Comparison of ENCODE assay signal across 1 cellular context in the genomic region with DNA sequence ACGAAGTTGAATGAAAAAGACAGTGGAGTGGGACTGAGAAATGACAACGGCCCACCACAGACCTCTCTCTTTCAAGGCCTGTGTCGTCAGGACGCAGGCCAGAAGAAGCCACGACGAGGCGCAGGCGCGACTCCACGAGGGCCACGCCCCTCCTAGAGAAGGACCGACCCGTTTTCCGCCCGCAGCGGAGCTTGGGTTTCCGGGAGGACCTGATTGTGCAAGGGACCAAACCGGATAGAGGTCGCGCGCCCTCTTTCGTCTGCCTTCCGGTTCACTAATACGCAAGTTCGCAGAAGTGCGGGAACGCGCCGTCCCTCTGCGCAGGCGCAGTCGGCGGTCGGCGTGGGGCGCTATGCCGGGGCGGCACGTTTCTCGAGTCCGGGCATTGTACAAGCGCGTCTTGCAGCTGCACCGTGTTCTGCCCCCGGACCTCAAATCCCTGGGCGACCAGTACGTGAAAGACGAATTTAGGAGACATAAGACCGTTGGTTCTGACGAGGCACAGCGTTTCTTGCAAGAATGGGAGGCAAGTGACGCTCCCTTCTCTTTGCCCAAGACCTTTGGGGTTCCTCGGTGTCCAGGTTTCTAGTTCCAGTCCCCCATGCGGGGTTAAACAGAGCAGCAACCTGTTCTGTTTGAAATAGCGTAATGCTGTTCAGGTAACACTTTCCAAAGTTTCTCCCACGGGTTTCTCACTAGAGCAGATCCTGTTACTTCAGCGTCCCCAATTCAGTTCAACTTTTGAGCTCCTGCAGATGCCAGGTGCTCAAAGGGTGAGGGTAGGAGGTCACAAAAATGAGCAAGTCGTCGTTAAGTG.
TF ChIP-seq lines count a peak whose summit lies in the region.

A gene (plus strand): TSS at position 327 of the 817 bp plus-strand sequence. CDS start 26 bp downstream, at position 353.

TF ChIP-seq in HEK293, 187 proteins besides CTCF, POLR2A, EP300 and RAD21 (continued from another document):
- TF ChIP-seq ZNF76 (tag by site-specific recombination; IDR thresholded peaks at IDR 0.05; ENCODE audit: borderline replicate concordance, low read depth) (peak; percentile 43; the same call in 1 of the 2 replicates), ZNF530 (tag by site-specific recombination; IDR thresholded peaks at IDR 0.05; ENCODE audit: low read depth) (no peak), KLF16 (tag by site-specific recombination; IDR thresholded peaks at IDR 0.05) (peak; percentile 98), TRIM28 (IDR thresholded peaks at IDR 0.05; ENCODE audit: borderline replicate concordance, low read length) (peak; percentile 70; the same call in 1 of the 2 replicates), SP3 (tag by site-specific recombination; IDR thresholded peaks at IDR 0.05) (peak; percentile 79), ZBTB7A (tag by site-specific recombination; IDR thresholded peaks at IDR 0.05; ENCODE audit: low read depth) (no peak), ZNF600 (tag by site-specific recombination; IDR thresholded peaks at IDR 0.05) (peak; percentile 88), ZFHX2 (tag by site-specific recombination; conservative IDR thresholded peaks at IDR 0.05) (peak; percentile 49; the same call in 1 of the 2 replicates), ZXDB (tag by site-specific recombination; IDR thresholded peaks at IDR 0.05) (peak; percentile 93), ZNF394 (tag by site-specific recombination; IDR thresholded peaks at IDR 0.05; ENCODE audit: borderline replicate concordance) (peak; percentile 55; the same call in 1 of the 2 replicates), KLF10 (tag by site-specific recombination; IDR thresholded peaks at IDR 0.05) (peak; percentile 70; the same call in 1 of the 2 replicates), ZBTB1 (tag by site-specific recombination; IDR thresholded peaks at IDR 0.05) (peak; percentile 80; the same call in 1 of the 2 replicates), KLF8 (tag by site-specific recombination; IDR thresholded peaks at IDR 0.05) (peak; percentile 94), ZNF529 (tag by site-specific recombination; IDR thresholded peaks at IDR 0.05; ENCODE audit: insufficient replicate concordance) (no peak), ZNF112 (tag by site-specific recombination; IDR thresholded peaks at IDR 0.05) (no peak), ZNF843 (tag by site-specific recombination; IDR thresholded peaks at IDR 0.05) (peak; percentile 36; the same call in 1 of the 2 replicates), EGR2 (tag by site-specific recombination; IDR thresholded peaks at IDR 0.05; ENCODE audit: low read depth) (peak; percentile 55), ZNF266 (tag by site-specific recombination; IDR thresholded peaks at IDR 0.05; ENCODE audit: low read depth) (no peak), KLF9 (tag by site-specific recombination; IDR thresholded peaks at IDR 0.05; ENCODE audit: low read depth) (peak; percentile 98), ZNF132 (tag by site-specific recombination; IDR thresholded peaks at IDR 0.05; ENCODE audit: borderline replicate concordance) (no peak), ZSCAN30 (tag by site-specific recombination; IDR thresholded peaks at IDR 0.05) (peak; percentile 94; the same call in 1 of the 2 replicates), ZNF555 (tag by site-specific recombination; conservative IDR thresholded peaks at IDR 0.05) (no peak), ZNF311 (tag by site-specific recombination; IDR thresholded peaks at IDR 0.05; ENCODE audit: borderline replicate concordance) (no peak), ZNF561 (tag by site-specific recombination; IDR thresholded peaks at IDR 0.05; ENCODE audit: borderline replicate concordance) (peak; percentile 95)
- TF ChIP-seq, protein P1, sequence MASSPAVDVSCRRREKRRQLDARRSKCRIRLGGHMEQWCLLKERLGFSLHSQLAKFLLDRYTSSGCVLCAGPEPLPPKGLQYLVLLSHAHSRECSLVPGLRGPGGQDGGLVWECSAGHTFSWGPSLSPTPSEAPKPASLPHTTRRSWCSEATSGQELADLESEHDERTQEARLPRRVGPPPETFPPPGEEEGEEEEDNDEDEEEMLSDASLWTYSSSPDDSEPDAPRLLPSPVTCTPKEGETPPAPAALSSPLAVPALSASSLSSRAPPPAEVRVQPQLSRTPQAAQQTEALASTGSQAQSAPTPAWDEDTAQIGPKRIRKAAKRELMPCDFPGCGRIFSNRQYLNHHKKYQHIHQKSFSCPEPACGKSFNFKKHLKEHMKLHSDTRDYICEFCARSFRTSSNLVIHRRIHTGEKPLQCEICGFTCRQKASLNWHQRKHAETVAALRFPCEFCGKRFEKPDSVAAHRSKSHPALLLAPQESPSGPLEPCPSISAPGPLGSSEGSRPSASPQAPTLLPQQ (tag by site-specific recombination; IDR thresholded peaks at IDR 0.05): peak; percentile 81
- TF ChIP-seq, protein P2, sequence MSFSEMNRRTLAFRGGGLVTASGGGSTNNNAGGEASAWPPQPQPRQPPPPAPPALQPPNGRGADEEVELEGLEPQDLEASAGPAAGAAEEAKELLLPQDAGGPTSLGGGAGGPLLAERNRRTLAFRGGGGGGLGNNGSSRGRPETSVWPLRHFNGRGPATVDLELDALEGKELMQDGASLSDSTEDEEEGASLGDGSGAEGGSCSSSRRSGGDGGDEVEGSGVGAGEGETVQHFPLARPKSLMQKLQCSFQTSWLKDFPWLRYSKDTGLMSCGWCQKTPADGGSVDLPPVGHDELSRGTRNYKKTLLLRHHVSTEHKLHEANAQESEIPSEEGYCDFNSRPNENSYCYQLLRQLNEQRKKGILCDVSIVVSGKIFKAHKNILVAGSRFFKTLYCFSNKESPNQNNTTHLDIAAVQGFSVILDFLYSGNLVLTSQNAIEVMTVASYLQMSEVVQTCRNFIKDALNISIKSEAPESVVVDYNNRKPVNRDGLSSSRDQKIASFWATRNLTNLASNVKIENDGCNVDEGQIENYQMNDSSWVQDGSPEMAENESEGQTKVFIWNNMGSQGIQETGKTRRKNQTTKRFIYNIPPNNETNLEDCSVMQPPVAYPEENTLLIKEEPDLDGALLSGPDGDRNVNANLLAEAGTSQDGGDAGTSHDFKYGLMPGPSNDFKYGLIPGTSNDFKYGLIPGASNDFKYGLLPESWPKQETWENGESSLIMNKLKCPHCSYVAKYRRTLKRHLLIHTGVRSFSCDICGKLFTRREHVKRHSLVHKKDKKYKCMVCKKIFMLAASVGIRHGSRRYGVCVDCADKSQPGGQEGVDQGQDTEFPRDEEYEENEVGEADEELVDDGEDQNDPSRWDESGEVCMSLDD (tag by site-specific recombination; IDR thresholded peaks at IDR 0.05): peak; percentile 61; the same call in 1 of the 2 replicates
- TF ChIP-seq, protein P3, sequence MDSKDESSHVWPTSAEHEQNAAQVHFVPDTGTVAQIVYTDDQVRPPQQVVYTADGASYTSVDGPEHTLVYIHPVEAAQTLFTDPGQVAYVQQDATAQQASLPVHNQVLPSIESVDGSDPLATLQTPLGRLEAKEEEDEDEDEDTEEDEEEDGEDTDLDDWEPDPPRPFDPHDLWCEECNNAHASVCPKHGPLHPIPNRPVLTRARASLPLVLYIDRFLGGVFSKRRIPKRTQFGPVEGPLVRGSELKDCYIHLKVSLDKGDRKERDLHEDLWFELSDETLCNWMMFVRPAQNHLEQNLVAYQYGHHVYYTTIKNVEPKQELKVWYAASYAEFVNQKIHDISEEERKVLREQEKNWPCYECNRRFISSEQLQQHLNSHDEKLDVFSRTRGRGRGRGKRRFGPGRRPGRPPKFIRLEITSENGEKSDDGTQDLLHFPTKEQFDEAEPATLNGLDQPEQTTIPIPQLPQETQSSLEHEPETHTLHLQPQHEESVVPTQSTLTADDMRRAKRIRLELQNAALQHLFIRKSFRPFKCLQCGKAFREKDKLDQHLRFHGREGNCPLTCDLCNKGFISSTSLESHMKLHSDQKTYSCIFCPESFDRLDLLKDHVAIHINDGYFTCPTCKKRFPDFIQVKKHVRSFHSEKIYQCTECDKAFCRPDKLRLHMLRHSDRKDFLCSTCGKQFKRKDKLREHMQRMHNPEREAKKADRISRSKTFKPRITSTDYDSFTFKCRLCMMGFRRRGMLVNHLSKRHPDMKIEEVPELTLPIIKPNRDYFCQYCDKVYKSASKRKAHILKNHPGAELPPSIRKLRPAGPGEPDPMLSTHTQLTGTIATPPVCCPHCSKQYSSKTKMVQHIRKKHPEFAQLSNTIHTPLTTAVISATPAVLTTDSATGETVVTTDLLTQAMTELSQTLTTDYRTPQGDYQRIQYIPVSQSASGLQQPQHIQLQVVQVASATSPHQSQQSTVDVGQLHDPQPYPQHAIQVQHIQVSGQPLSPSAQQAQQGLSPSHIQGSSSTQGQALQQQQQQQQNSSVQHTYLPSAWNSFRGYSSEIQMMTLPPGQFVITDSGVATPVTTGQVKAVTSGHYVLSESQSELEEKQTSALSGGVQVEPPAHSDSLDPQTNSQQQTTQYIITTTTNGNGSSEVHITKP (tag by site-specific recombination; IDR thresholded peaks at IDR 0.05): peak; percentile 75
- TF ChIP-seq, protein P4, sequence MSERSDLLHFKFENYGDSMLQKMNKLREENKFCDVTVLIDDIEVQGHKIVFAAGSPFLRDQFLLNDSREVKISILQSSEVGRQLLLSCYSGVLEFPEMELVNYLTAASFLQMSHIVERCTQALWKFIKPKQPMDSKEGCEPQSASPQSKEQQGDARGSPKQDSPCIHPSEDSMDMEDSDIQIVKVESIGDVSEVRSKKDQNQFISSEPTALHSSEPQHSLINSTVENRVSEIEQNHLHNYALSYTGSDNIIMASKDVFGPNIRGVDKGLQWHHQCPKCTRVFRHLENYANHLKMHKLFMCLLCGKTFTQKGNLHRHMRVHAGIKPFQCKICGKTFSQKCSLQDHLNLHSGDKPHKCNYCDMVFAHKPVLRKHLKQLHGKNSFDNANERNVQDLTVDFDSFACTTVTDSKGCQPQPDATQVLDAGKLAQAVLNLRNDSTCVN (tag by site-specific recombination; optimal IDR thresholded peaks at IDR 0.05): peak; percentile 96
